ENCODE assay signal across 8 cellular contexts in the genomic region with DNA sequence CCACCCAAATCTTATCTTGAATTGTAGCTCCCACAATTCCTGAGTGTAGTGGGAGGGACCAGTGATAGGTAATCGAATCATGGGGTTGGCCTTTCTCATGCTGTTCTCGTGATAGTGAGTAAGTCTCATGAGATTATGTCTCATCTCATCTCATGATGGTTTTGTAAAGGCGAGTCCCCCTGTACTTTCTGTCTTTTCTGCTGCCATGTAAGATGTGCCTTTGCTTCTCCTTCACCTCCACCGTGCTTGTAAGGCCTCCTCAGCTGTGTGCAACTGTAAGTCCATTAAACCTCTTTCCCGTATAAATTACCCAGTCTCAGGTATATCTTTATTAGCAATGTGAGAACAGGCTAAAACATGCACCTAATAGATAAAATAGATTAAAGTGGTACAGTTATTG.
"Had no signal": no experiment of that assay in that cellular context is flagged by ENCODE, and none has a peak within 500 bp of the region (broad histone marks: within the 10 kb centered on the region; RNA-seq: fewer than 3 reads in every experiment).

No MANE protein-coding gene starts in this region.

- H3K4me3 ChIP-seq: GM12878 had no signal

- ATAC-seq: GM12878 had no signal

- FAIRE-seq: G401.6, GM12878, GM12891, GM12892, GM18507, GM19239 had no signal

- DNase-seq: GDM1, GF-D8 had no signal
